2 cellular contexts compared by ENCODE assay signal in genomic region chr16:19166500-19166899, GRCh38.
TF ChIP-seq lines count a peak whose summit lies in the region.

No MANE protein-coding gene starts in this region.

TF ChIP-seq in GM23338, 12 proteins besides CTCF, POLR2A, EP300 and RAD21:
- no peak for TF ChIP-seq EZH2phosphoT487 (IDR thresholded peaks at IDR 0.05; ENCODE audit: unreplicated experiment)
- no peak for TF ChIP-seq EZH2 (IDR thresholded peaks at IDR 0.05; ENCODE audit: low read depth, unreplicated experiment)
- TF ChIP-seq, protein P1, sequence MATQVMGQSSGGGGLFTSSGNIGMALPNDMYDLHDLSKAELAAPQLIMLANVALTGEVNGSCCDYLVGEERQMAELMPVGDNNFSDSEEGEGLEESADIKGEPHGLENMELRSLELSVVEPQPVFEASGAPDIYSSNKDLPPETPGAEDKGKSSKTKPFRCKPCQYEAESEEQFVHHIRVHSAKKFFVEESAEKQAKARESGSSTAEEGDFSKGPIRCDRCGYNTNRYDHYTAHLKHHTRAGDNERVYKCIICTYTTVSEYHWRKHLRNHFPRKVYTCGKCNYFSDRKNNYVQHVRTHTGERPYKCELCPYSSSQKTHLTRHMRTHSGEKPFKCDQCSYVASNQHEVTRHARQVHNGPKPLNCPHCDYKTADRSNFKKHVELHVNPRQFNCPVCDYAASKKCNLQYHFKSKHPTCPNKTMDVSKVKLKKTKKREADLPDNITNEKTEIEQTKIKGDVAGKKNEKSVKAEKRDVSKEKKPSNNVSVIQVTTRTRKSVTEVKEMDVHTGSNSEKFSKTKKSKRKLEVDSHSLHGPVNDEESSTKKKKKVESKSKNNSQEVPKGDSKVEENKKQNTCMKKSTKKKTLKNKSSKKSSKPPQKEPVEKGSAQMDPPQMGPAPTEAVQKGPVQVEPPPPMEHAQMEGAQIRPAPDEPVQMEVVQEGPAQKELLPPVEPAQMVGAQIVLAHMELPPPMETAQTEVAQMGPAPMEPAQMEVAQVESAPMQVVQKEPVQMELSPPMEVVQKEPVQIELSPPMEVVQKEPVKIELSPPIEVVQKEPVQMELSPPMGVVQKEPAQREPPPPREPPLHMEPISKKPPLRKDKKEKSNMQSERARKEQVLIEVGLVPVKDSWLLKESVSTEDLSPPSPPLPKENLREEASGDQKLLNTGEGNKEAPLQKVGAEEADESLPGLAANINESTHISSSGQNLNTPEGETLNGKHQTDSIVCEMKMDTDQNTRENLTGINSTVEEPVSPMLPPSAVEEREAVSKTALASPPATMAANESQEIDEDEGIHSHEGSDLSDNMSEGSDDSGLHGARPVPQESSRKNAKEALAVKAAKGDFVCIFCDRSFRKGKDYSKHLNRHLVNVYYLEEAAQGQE (IDR thresholded peaks at IDR 0.05; ENCODE audit: unreplicated experiment): no peak
- no peak for TF ChIP-seq STAT1 (IDR thresholded peaks at IDR 0.05; ENCODE audit: unreplicated experiment)
- TF ChIP-seq ZNF114 (CRISPR knock-in tag; IDR thresholded peaks at IDR 0.05): no peak
- no peak for TF ChIP-seq JUNB (IDR thresholded peaks at IDR 0.05; ENCODE audit: unreplicated experiment)
- no peak for TF ChIP-seq ETS1 (IDR thresholded peaks at IDR 0.05)
- TF ChIP-seq, protein P2, sequence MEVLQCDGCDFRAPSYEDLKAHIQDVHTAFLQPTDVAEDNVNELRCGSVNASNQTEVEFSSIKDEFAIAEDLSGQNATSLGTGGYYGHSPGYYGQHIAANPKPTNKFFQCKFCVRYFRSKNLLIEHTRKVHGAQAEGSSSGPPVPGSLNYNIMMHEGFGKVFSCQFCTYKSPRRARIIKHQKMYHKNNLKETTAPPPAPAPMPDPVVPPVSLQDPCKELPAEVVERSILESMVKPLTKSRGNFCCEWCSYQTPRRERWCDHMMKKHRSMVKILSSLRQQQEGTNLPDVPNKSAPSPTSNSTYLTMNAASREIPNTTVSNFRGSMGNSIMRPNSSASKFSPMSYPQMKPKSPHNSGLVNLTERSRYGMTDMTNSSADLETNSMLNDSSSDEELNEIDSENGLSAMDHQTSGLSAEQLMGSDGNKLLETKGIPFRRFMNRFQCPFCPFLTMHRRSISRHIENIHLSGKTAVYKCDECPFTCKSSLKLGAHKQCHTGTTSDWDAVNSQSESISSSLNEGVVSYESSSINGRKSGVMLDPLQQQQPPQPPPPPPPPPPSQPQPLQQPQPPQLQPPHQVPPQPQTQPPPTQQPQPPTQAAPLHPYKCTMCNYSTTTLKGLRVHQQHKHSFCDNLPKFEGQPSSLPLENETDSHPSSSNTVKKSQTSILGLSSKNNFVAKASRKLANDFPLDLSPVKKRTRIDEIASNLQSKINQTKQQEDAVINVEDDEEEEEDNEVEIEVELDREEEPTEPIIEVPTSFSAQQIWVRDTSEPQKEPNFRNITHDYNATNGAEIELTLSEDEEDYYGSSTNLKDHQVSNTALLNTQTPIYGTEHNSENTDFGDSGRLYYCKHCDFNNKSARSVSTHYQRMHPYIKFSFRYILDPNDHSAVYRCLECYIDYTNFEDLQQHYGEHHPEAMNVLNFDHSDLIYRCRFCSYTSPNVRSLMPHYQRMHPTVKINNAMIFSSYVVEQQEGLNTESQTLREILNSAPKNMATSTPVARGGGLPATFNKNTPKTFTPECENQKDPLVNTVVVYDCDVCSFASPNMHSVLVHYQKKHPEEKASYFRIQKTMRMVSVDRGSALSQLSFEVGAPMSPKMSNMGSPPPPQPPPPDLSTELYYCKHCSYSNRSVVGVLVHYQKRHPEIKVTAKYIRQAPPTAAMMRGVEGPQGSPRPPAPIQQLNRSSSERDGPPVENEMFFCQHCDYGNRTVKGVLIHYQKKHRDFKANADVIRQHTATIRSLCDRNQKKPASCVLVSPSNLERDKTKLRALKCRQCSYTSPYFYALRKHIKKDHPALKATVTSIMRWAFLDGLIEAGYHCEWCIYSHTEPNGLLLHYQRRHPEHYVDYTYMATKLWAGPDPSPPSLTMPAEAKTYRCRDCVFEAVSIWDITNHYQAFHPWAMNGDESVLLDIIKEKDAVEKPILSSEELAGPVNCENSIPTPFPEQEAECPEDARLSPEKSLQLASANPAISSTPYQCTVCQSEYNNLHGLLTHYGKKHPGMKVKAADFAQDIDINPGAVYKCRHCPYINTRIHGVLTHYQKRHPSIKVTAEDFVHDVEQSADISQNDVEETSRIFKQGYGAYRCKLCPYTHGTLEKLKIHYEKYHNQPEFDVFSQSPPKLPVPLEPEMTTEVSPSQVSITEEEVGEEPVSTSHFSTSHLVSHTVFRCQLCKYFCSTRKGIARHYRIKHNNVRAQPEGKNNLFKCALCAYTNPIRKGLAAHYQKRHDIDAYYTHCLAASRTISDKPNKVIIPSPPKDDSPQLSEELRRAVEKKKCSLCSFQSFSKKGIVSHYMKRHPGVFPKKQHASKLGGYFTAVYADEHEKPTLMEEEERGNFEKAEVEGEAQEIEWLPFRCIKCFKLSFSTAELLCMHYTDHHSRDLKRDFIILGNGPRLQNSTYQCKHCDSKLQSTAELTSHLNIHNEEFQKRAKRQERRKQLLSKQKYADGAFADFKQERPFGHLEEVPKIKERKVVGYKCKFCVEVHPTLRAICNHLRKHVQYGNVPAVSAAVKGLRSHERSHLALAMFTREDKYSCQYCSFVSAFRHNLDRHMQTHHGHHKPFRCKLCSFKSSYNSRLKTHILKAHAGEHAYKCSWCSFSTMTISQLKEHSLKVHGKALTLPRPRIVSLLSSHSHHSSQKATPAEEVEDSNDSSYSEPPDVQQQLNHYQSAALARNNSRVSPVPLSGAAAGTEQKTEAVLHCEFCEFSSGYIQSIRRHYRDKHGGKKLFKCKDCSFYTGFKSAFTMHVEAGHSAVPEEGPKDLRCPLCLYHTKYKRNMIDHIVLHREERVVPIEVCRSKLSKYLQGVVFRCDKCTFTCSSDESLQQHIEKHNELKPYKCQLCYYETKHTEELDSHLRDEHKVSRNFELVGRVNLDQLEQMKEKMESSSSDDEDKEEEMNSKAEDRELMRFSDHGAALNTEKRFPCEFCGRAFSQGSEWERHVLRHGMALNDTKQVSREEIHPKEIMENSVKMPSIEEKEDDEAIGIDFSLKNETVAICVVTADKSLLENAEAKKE (CRISPR knock-in tag; IDR thresholded peaks at IDR 0.05): no peak
- TF ChIP-seq NANOG (IDR thresholded peaks at IDR 0.05; ENCODE audit: borderline replicate concordance): no peak
- TF ChIP-seq POLR2AphosphoS5 (IDR thresholded peaks at IDR 0.05; ENCODE audit: low read depth): no peak
- TF ChIP-seq ZNF331 (CRISPR knock-in tag; IDR thresholded peaks at IDR 0.05; ENCODE audit: low read depth): no peak
- no peak for TF ChIP-seq CREB1 (CRISPR knock-in tag; IDR thresholded peaks at IDR 0.05; ENCODE audit: low read depth)

TF ChIP-seq in H1, 55 proteins besides CTCF, POLR2A, EP300 and RAD21:
- no peak for TF ChIP-seq ATF2 (IDR thresholded peaks at IDR 0.05; ENCODE audit: low read length)
- no peak for TF ChIP-seq CEBPB (IDR thresholded peaks at IDR 0.05; ENCODE audit: low read depth, low read length)
- TF ChIP-seq E2F6 (IDR thresholded peaks at IDR 0.05): no peak
- TF ChIP-seq SP2 (IDR thresholded peaks at IDR 0.05; ENCODE audit: low read length): no peak
- no peak for TF ChIP-seq PHF8 (conservative IDR thresholded peaks at IDR 0.05; ENCODE audit: low read depth, low read length)
- TF ChIP-seq USF2 (IDR thresholded peaks at IDR 0.05; ENCODE audit: low read length): no peak
- no peak for TF ChIP-seq SP4 (IDR thresholded peaks at IDR 0.05; ENCODE audit: low read length)
- TF ChIP-seq CTBP2 (IDR thresholded peaks at IDR 0.05; ENCODE audit: borderline replicate concordance, insufficient read depth, insufficient read length, low read length): no peak
- TF ChIP-seq POLR2AphosphoS5 (IDR thresholded peaks at IDR 0.05; ENCODE audit: low read depth, low read length): no peak
- no peak for TF ChIP-seq BRCA1 (IDR thresholded peaks at IDR 0.05; ENCODE audit: low read depth, low read length)
- TF ChIP-seq GABPA (IDR thresholded peaks at IDR 0.05; ENCODE audit: borderline replicate concordance, insufficient read depth, low read length): no peak
- no peak for TF ChIP-seq HDAC6 (IDR thresholded peaks at IDR 0.05; ENCODE audit: low read depth, low read length)
- no peak for TF ChIP-seq RNF2 (IDR thresholded peaks at IDR 0.05; ENCODE audit: borderline replicate concordance, low read depth, low read length, missing control alignments, poor library complexity, severe bottlenecking)
- TF ChIP-seq SIX5 (IDR thresholded peaks at IDR 0.05; ENCODE audit: low read depth, low read length): no peak
- no peak for TF ChIP-seq POU5F1 (IDR thresholded peaks at IDR 0.05; ENCODE audit: low read depth, low read length)
- no peak for TF ChIP-seq TCF12 (IDR thresholded peaks at IDR 0.05; ENCODE audit: low read depth, low read length)
- no peak for TF ChIP-seq ASH2L (IDR thresholded peaks at IDR 0.05; ENCODE audit: low read length)
